In the genomic region with DNA sequence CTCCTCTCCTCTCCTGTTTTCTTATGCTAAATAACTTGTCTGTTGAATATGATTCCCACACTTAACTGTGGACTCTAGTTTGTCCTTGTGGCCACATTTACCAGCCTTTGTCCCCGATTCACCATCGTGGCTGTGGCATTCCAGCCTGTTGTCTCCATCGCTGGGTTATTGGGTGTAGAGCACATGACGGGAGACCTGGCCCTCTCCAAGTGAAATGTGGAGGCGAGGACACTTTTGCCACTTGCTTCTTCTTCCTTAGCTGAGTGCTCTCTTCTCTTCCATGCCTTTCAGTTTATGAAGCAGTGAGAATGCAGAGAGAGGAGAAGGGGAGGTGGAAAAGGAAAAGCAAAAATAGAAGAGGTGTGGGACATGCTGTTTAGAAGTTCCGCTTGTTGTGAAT, we compare ENCODE assay signal across 27 cellular contexts.
DNase-seq lines count a peak whose midpoint lies in the region; ATAC-seq, FAIRE-seq and TF ChIP-seq lines count a peak whose summit lies in the region.
"Had no signal": no experiment of that assay in that cellular context is flagged by ENCODE, and none has a peak within 500 bp of the region (broad histone marks: within the 10 kb centered on the region; RNA-seq: fewer than 3 reads in every experiment).

No MANE protein-coding gene starts in this region.

- H3K27ac ChIP-seq in H9 (ENCODE audit: insufficient read length, low read depth, low read length) (no peak overlapping the region), H1 (ENCODE audit: low read depth, low read length) (no peak overlapping the region)
- H3K27ac ChIP-seq: A549; BLaER1 treated with 17β-estradiol and CSF1 and Interleukin-3, amounts not matched to agents 10 nM and 100 nM; GM23248 had no signal

- H3K56ac ChIP-seq in H9 (ENCODE audit: insufficient read length, low read depth, low read length): peak overlapping the region; percentile 57
- H3K56ac ChIP-seq in H1 (replicated peaks; ENCODE audit: insufficient read length, low read depth, low read length): no peak overlapping the region

- no peaks in the 10 kb centered on the region for H3K9me3 Mint-ChIP-seq in H9
- no peaks in the 10 kb centered on the region for H3K9me3 Mint-ChIP-seq in WTC11
- H3K9me3 Mint-ChIP-seq in nephron progenitor cell: no peaks in the 10 kb centered on the region
- H3K9me3 Mint-ChIP-seq: CD14-positive monocyte; CD4-positive, alpha-beta T cell; CD8-positive, alpha-beta memory T cell had no signal

- H2BK5ac ChIP-seq in H9 (ENCODE audit: insufficient read length, low read length) (no peak overlapping the region), H1 (ENCODE audit: low read depth, low read length) (no peak overlapping the region)

- POLR2A ChIA-PET in WTC11 (lab: Charles Lee) (interaction anchor here (0.6 kb wide), 1 partner anchor 765 kb away, joined by 8 read pairs; no protein-coding TSS in a partner anchor), H1 (lab: Charles Lee; ENCODE audit: partially characterized antibody) (no interaction called here)

- no peak overlapping the region for H3T11ph ChIP-seq in H9 (ENCODE audit: low read length)

- H3K36me3 ChIP-seq in H1 (ENCODE audit: control insufficient read depth in 2 of 4, insufficient read depth in 4 of 4, low read length in 3 of 4): no peaks in the 10 kb centered on the region
- H3K36me3 ChIP-seq: BE2C had no signal

- peaks cover 3 to 7% of the 10 kb centered on the region in 2 experiments; a peak in 3 of 4 replicates for H3K4me1 Mint-ChIP-seq in H9
- peaks cover 6% of the 10 kb centered on the region for H3K4me1 Mint-ChIP-seq in WTC11
- H3K4me1 Mint-ChIP-seq in nephron progenitor cell: no peaks in the 10 kb centered on the region
- H3K4me1 Mint-ChIP-seq: CD14-positive monocyte; CD8-positive, alpha-beta memory T cell had no signal

- TF ChIP-seq CTCF in H9 (conservative IDR thresholded peaks at IDR 0.05) (no peak), WTC11 (IDR thresholded peaks at IDR 0.05) (no peak), H1 (IDR thresholded peaks at IDR 0.05; ENCODE audit: control extremely low read depth in 1 of 3, insufficient read depth in 1 of 3, low read depth in 1 of 3, low read length in 3 of 3) (no peak), nephron progenitor cell (IDR thresholded peaks at IDR 0.05) (no peak)

- CTCF ChIA-PET in WTC11 (lab: Charles Lee) (no interaction called here), H1 (lab: Charles Lee; ENCODE audit: partially characterized antibody) (interaction anchor here (0.7 to 1.8 kb wide), 2 partner anchors 10 to 13 kb away, joined by 3 to 7 read pairs; no protein-coding TSS in a partner anchor)

- H3K4me3 Mint-ChIP-seq in H9 (no peak overlapping the region), WTC11 (no peak overlapping the region), nephron progenitor cell (no peak overlapping the region)
- H3K4me3 Mint-ChIP-seq: CD14-positive monocyte; CD4-positive, alpha-beta T cell; CD8-positive, alpha-beta memory T cell had no signal

- H3K4ac ChIP-seq in H9 (ENCODE audit: low read depth, low read length): no peak overlapping the region
- H3K4ac ChIP-seq in H1 (replicated peaks; ENCODE audit: insufficient read length, low read depth, low read length): no peak overlapping the region

- H3K27ac Mint-ChIP-seq in H9: no peak overlapping the region; a peak in 1 of 7 replicates
- no peak overlapping the region for H3K27ac Mint-ChIP-seq in WTC11
- peak overlapping the region; percentile 27 for H3K27ac Mint-ChIP-seq in nephron progenitor cell
- H3K27ac Mint-ChIP-seq: CD14-positive monocyte; CD4-positive, alpha-beta T cell; CD8-positive, alpha-beta memory T cell had no signal

- H4K20me1 ChIP-seq in H9 (ENCODE audit: control insufficient read depth, insufficient read depth, insufficient read length): no peaks in the 10 kb centered on the region
- no peaks in the 10 kb centered on the region for H4K20me1 ChIP-seq in H1 (replicated peaks in 1 of 2; ENCODE audit: control insufficient read depth in 1 of 2, insufficient read depth in 2 of 2, low read length in 2 of 2)

- peak overlapping the region; percentile 71; the same call in 1 of the 2 replicates for H3K14ac ChIP-seq in H9 (ENCODE audit: insufficient read depth, low read length)
- H3K14ac ChIP-seq in H1 (ENCODE audit: insufficient read length): no peak overlapping the region

- H3K9ac ChIP-seq in H9 (ENCODE audit: extremely low read depth, insufficient read length, low read length) (no peak overlapping the region), H1 (replicated peaks in 1 of 4; ENCODE audit: extremely low read depth in 1 of 4, low read depth in 3 of 4, low read length in 3 of 4) (no peak overlapping the region)
- H3K9ac ChIP-seq: BLaER1 treated with 17β-estradiol and CSF1 and Interleukin-3, amounts not matched to agents 10 nM and 100 nM; GM23248 had no signal

- TF ChIP-seq EP300 in H1 (IDR thresholded peaks at IDR 0.05; ENCODE audit: borderline replicate concordance in 1 of 2, low read depth in 2 of 2, low read length in 2 of 2): no peak

- H3K9me3 ChIP-seq in H9 (ENCODE audit: control insufficient read depth, low read depth, low read length): no peaks in the 10 kb centered on the region
- H3K9me3 ChIP-seq in H1 (ENCODE audit: insufficient read depth in 2 of 2, low read depth in 1 of 2, low read length in 1 of 2): no peaks in the 10 kb centered on the region
- H3K9me3 ChIP-seq: A549; BE2C; BLaER1 treated with 17β-estradiol and CSF1 and Interleukin-3, amounts not matched to agents 10 nM and 100 nM had no signal

- no peak overlapping the region for H4K91ac ChIP-seq in H9 (ENCODE audit: insufficient read length, low read depth, low read length)
- H4K91ac ChIP-seq in H1 (replicated peaks; ENCODE audit: insufficient read length, low read length): no peak overlapping the region

- no peaks in the 10 kb centered on the region for H3K27me3 Mint-ChIP-seq in H9 (ENCODE audit: low read depth)
- H3K27me3 Mint-ChIP-seq in WTC11 (ENCODE audit: low read depth): no peaks in the 10 kb centered on the region
- H3K27me3 Mint-ChIP-seq in nephron progenitor cell (ENCODE audit: low read depth, poor library complexity): peaks cover 14% of the 10 kb centered on the region
- H3K27me3 Mint-ChIP-seq: CD4-positive, alpha-beta T cell; CD8-positive, alpha-beta memory T cell had no signal

- TF ChIP-seq RAD21 in H1 (IDR thresholded peaks at IDR 0.05 in 1 of 2, conservative IDR thresholded peaks at IDR 0.05 in 1 of 2; ENCODE audit: low read depth in 2 of 2, low read length in 2 of 2): no peak

- H4K5ac ChIP-seq in H9 (ENCODE audit: insufficient read length, low read depth, low read length) (no peak overlapping the region), H1 (ENCODE audit: insufficient read length, low read depth, low read length) (no peak overlapping the region)

- H3K79me2 ChIP-seq in H9 (ENCODE audit: insufficient read depth, low read length) (no peaks in the 10 kb centered on the region), H1 (ENCODE audit: control insufficient read depth in 1 of 2, insufficient read depth in 2 of 2, low read length in 2 of 2) (no peaks in the 10 kb centered on the region)

- DNase-seq in H9 (no peak), WTC11 (ENCODE audit: low spot score) (no peak), H1 (ENCODE audit: low read depth in 1 of 2, low spot score in 2 of 2) (no peak), nephron progenitor cell (no peak), GF-D8 (lab: John Stamatoyannopoulos, UW) (no peak)
- DNase-seq: 8988T; ACHN; AML-193; BE2C; CD4-positive, alpha-beta T cell; CD8-positive, alpha-beta memory T cell; DMS 273 treated with DMSO at 0.1 percent for 48 hours; DMS79; EL; GDM1; GM23248; HCEC 1CT had no signal

- H2BK120ac ChIP-seq in H9 (ENCODE audit: low read depth, low read length, poor library complexity, severe bottlenecking) (no peak overlapping the region), H1 (replicated peaks; ENCODE audit: low read depth, low read length) (no peak overlapping the region)

- peaks cover 2% of the 10 kb centered on the region; the same call in 1 of the 2 replicates for H3K4me1 ChIP-seq in H9 (ENCODE audit: insufficient read depth, low read length)
- H3K4me1 ChIP-seq in H1 (replicated peaks in 1 of 4; ENCODE audit: control insufficient read depth in 3 of 4, insufficient read depth in 4 of 4, low read length in 3 of 4): peaks cover 0 to 6% (median 0%) of the 10 kb centered on the region in 4 experiments; a peak in 1 of 7 replicates
- H3K4me1 ChIP-seq: BE2C; BLaER1 treated with 17β-estradiol and CSF1 and Interleukin-3, amounts not matched to agents 10 nM and 100 nM had no signal

- H2BK12ac ChIP-seq in H9 (ENCODE audit: insufficient read length, low read depth, low read length) (peak overlapping the region; percentile 50), H1 (ENCODE audit: low read depth, low read length) (no peak overlapping the region)

- no peak overlapping the region for H2AFZ ChIP-seq in H9 (ENCODE audit: low read length)
- H2AFZ ChIP-seq in H1 (ENCODE audit: low read length): 0 out of 2 replicates have a peak overlapping the region, but pooled peaks have one; percentile 71
- H2AFZ ChIP-seq: GM23248 had no signal

- H4K8ac ChIP-seq in H9 (replicated peaks; ENCODE audit: insufficient read length, low read depth, low read length) (no peak overlapping the region), H1 (ENCODE audit: extremely low read depth, insufficient read depth, low read length) (no peak overlapping the region)

- no peak for TF ChIP-seq POLR2A in H1 (IDR thresholded peaks at IDR 0.05; ENCODE audit: control extremely low read depth in 1 of 2, low read depth in 2 of 2, low read length in 2 of 2)

- H2BK20ac ChIP-seq in H9 (ENCODE audit: low read depth, low read length, poor library complexity, severe bottlenecking): no peak overlapping the region
- no peak overlapping the region for H2BK20ac ChIP-seq in H1 (ENCODE audit: low read length)

- H3K23ac ChIP-seq in H9 (ENCODE audit: insufficient read length, low read depth, low read length) (no peak overlapping the region), H1 (ENCODE audit: insufficient read length) (no peak overlapping the region)

- FAIRE-seq in H1 (lab: Jason Lieb, UNC): no peak
- FAIRE-seq: A549, D721Med, GM12891, GM19239, H54 had no signal

- H3K4me2 ChIP-seq in H9 (ENCODE audit: insufficient read depth, insufficient read length, low read length) (no peak overlapping the region), H1 (ENCODE audit: insufficient read depth in 1 of 2, low read depth in 2 of 2, low read length in 2 of 2) (no peak overlapping the region)
- H3K4me2 ChIP-seq: A549; BLaER1 treated with 17β-estradiol and CSF1 and Interleukin-3, amounts not matched to agents 10 nM and 100 nM had no signal

- H2AK5ac ChIP-seq in H9 (ENCODE audit: insufficient read length, low read length): no peak overlapping the region
- no peak overlapping the region for H2AK5ac ChIP-seq in H1 (ENCODE audit: low read depth, low read length)

- H3K36me3 Mint-ChIP-seq in H9 (ENCODE audit: insufficient read depth in 1 of 3, low read depth in 3 of 3): no peaks in the 10 kb centered on the region
- no peaks in the 10 kb centered on the region for H3K36me3 Mint-ChIP-seq in WTC11
- H3K36me3 Mint-ChIP-seq in nephron progenitor cell (ENCODE audit: low read depth): no peaks in the 10 kb centered on the region
- H3K36me3 Mint-ChIP-seq: CD8-positive, alpha-beta memory T cell had no signal

- no CpG with 5 or more reads among the region's 6 CpGs for WGBS in H9 (ENCODE audit: extremely low coverage, insufficient read length, low lambda C conversion rate)
- 91% methylated on average over 6 of the region's 6 CpGs; no CpG with 5 or more reads in 1 of the 2 experiments for WGBS in H1 (ENCODE audit: extremely low coverage in 1 of 2, insufficient coverage in 1 of 2, insufficient read length in 1 of 2, insufficient replicate concordance in 2 of 2, low coverage in 1 of 2, low lambda C conversion rate in 2 of 2, missing lambda C conversion rate in 1 of 2), 2 experiments

- no peak overlapping the region for H3K4me3 ChIP-seq in H1 (ENCODE audit: extremely low read depth in 1 of 4, insufficient read depth in 2 of 4, low read depth in 3 of 4, low read length in 4 of 4)
- H3K4me3 ChIP-seq: A549; BLaER1 treated with 17β-estradiol and CSF1 and Interleukin-3, amounts not matched to agents 10 nM and 100 nM; GM23248 had no signal

- no peak overlapping the region for H2BK15ac ChIP-seq in H9 (ENCODE audit: low read depth, low read length)
- H2BK15ac ChIP-seq in H1 (ENCODE audit: low read length): no peak overlapping the region

- H3K27me3 ChIP-seq in H9 (ENCODE audit: insufficient read depth, low read length) (no peaks in the 10 kb centered on the region), H1 (replicated peaks in 1 of 4; ENCODE audit: control insufficient read depth in 3 of 4, extremely low read depth in 1 of 4, insufficient read depth in 3 of 4, low read length in 3 of 4) (no peaks in the 10 kb centered on the region)
- H3K27me3 ChIP-seq: BE2C; BLaER1 treated with 17β-estradiol and CSF1 and Interleukin-3, amounts not matched to agents 10 nM and 100 nM had no signal

- no peaks in the 10 kb centered on the region for H3K23me2 ChIP-seq in H9 (ENCODE audit: insufficient read length, low read depth, low read length, poor library complexity, severe bottlenecking)
- no peaks in the 10 kb centered on the region for H3K23me2 ChIP-seq in H1 (ENCODE audit: low read depth, low read length)

- ATAC-seq in WTC11 (peak; percentile 39; the same call in 1 of the 2 replicates), GM21526 (IDR thresholded peaks at IDR 0.05; ENCODE audit: low FRiP score, unreplicated experiment) (no peak), HG03135 (IDR thresholded peaks at IDR 0.05; ENCODE audit: unreplicated experiment) (no peak), HG03378 (IDR thresholded peaks at IDR 0.05; ENCODE audit: unreplicated experiment) (no peak)
- ATAC-seq: A549 had no signal

- H3K79me1 ChIP-seq in H9 (ENCODE audit: insufficient read depth, low read depth, low read length, poor library complexity, severe bottlenecking) (no peaks in the 10 kb centered on the region), H1 (ENCODE audit: low read depth, low read length) (no peaks in the 10 kb centered on the region)

- H3K18ac ChIP-seq in H9 (ENCODE audit: insufficient read length, low read depth, low read length) (no peak overlapping the region), H1 (ENCODE audit: extremely low read depth, low read length) (no peak overlapping the region)
